ENCODE assay signal across 17 cellular contexts in the genomic region with DNA sequence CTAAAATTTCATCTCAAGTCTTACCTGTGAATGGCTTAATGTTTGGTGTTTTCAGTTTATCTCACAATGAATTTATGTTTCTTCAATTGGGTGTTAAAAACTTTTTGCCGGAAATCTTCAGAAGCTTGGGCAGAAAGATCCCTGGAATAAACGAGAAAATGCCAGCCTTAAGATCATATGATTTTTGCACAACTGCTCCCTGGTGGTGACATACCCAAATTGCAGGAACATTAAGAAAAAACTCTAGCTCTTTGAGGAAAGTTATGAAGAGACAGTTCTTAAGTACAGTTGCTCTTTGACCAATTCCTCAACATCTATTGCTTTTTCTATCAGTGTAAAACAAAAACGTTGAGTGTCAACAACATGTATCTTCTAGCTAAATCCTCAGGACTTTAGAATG. TPM values are rescaled to one million over a fixed set of nuclear protein-coding genes. Genes with fewer than 3 reads are reported as not detected.
DNase-seq lines count a peak whose midpoint lies in the region; ATAC-seq and TF ChIP-seq lines count a peak whose summit lies in the region.
"Had no signal": no experiment of that assay in that cellular context is flagged by ENCODE, and none has a peak within 500 bp of the region (broad histone marks: within the 10 kb centered on the region; RNA-seq: fewer than 3 reads in every experiment).

No MANE protein-coding gene starts in this region.

- peak; percentile 36 for TF ChIP-seq CTCF in 22Rv1 (IDR thresholded peaks at IDR 0.05)
- peak; percentile 60 for TF ChIP-seq CTCF in DOHH2 (IDR thresholded peaks at IDR 0.05; ENCODE audit: low read depth, low read length, poor library complexity, severe bottlenecking)
- peak; percentile 54; the same call in 1 of the 2 replicates for TF ChIP-seq CTCF in PC-9 (conservative IDR thresholded peaks at IDR 0.05)
- TF ChIP-seq CTCF in fibroblast of pulmonary artery (IDR thresholded peaks at IDR 0.05; ENCODE audit: low read length, missing control alignments), result peak; percentile 34
- TF ChIP-seq CTCF in thyroid gland (IDR thresholded peaks at IDR 0.05), result no peak
- no peak for TF ChIP-seq CTCF in CD4-positive, alpha-beta T cell (IDR thresholded peaks at IDR 0.05)

- CTCF ChIA-PET in PC-9 (lab: Charles Lee), result no interaction called here
- CTCF ChIA-PET in CD4-positive, alpha-beta T cell (lab: Charles Lee), result no interaction called here

- DNase-seq in PC-9 (peak in 1 of 2 experiments; percentile 25), fibroblast of pulmonary artery (ENCODE audit: low read depth) (no peak), NCI-H1436 treated with DMSO at 0.1 percent for 48 hours (lab: John Stamatoyannopoulos, UW) (no peak), thyroid gland (no peak)
- DNase-seq in CD4-positive, alpha-beta T cell, result no peak
- DNase-seq: activated CD4-positive, CD25-positive, alpha-beta regulatory T cell; activated T-cell treated with anti-CD3 and anti-CD28 coated beads, Interleukin-2, amount 50 U/mL, for 4 hours; amygdala; head of caudate nucleus; lower lobe of right lung; NCI-H187 treated with DMSO at 0.1 percent for 48 hours; ovary; stimulated activated CD8-positive, alpha-beta memory T cell treated with anti-CD3 and anti-CD28 coated beads, Interleukin-4, amount 100 ng/mL, for 48 hours had no signal

- no peak for TF ChIP-seq POLR2A in thyroid gland (IDR thresholded peaks at IDR 0.05)

- H3K27ac ChIP-seq in 22Rv1 (no peak overlapping the region), DOHH2 (ENCODE audit: low read depth, low read length) (no peak overlapping the region), PC-9 (no peak overlapping the region), thyroid gland (no peak overlapping the region)
- no peak overlapping the region for H3K27ac ChIP-seq in CD4-positive, alpha-beta T cell (ENCODE audit: low read depth, low read length)
- H3K27ac ChIP-seq: lower lobe of right lung, ovary had no signal

- POLR2A ChIA-PET in PC-9 (lab: Charles Lee; ENCODE audit: unreplicated experiment), result no interaction called here
- POLR2A ChIA-PET in CD4-positive, alpha-beta T cell (lab: Charles Lee), result interaction anchor here (1.1 kb wide), 1 partner anchor 8 kb away, joined by 3 read pairs; no protein-coding TSS in a partner anchor

- H3K36me3 Mint-ChIP-seq in CD4-positive, alpha-beta T cell (ENCODE audit: low read depth), result no peaks in the 10 kb centered on the region

- no peaks in the 10 kb centered on the region for H3F3A ChIP-seq in DOHH2 (ENCODE audit: control insufficient read depth, insufficient read depth)
- no peaks in the 10 kb centered on the region for H3F3A ChIP-seq in PC-9 (ENCODE audit: insufficient read depth, low read depth)

- no peaks in the 10 kb centered on the region for H3K79me2 ChIP-seq in DOHH2 (ENCODE audit: control insufficient read depth, low read length)
- H3K79me2 ChIP-seq in PC-9 (ENCODE audit: low read depth), result no peaks in the 10 kb centered on the region

- peaks cover 19% of the 10 kb centered on the region for H3K4me1 ChIP-seq in DOHH2 (ENCODE audit: control insufficient read depth, low read length)
- peaks cover 3% of the 10 kb centered on the region for H3K4me1 ChIP-seq in PC-9 (replicated peaks; ENCODE audit: insufficient read depth)
- no peaks in the 10 kb centered on the region for H3K4me1 ChIP-seq in thyroid gland
- H3K4me1 ChIP-seq: lower lobe of right lung had no signal

- intact Hi-C loops in PC-9 (cut with micrococcal nuclease; ENCODE audit: unreplicated experiment) (no loop called here), thyroid gland (cut with DNase I) (no loop called here)
- intact Hi-C loops in CD4-positive, alpha-beta T cell (cut with DNase I, micrococcal nuclease), result no loop called here

- H4K20me1 ChIP-seq in DOHH2 (ENCODE audit: control insufficient read depth, insufficient read depth, low read depth, low read length) (no peaks in the 10 kb centered on the region), PC-9 (ENCODE audit: insufficient read depth) (no peaks in the 10 kb centered on the region)

- H3K4me1 Mint-ChIP-seq in CD4-positive, alpha-beta T cell (ENCODE audit: low read depth), result no peaks in the 10 kb centered on the region

- H3K27ac Mint-ChIP-seq in CD4-positive, alpha-beta T cell, result no peak overlapping the region
- H3K27ac Mint-ChIP-seq: B cell had no signal

- H3K4me3 Mint-ChIP-seq in CD4-positive, alpha-beta T cell, result no peak overlapping the region
- H3K4me3 Mint-ChIP-seq: activated T-cell treated with anti-CD3 and anti-CD28 coated beads, Interleukin-2, amount 50 U/mL, for 4 hours; B cell had no signal

- H2AFZ ChIP-seq in PC-9, result no peak overlapping the region

- H3K36me3 ChIP-seq in DOHH2 (ENCODE audit: control insufficient read depth, low read length), result no peaks in the 10 kb centered on the region
- no peaks in the 10 kb centered on the region for H3K36me3 ChIP-seq in PC-9 (ENCODE audit: low read depth)
- H3K36me3 ChIP-seq in thyroid gland, result no peaks in the 10 kb centered on the region
- H3K36me3 ChIP-seq: lower lobe of right lung, ovary had no signal

- BruUV-seq in PC-9 (replicated peaks; lab: Mats Ljungman, UMichigan), result no TSS peak

- 71 to 81% methylated on average over 3 of the region's 3 CpGs for WGBS in thyroid gland, 2 donors

- H3K4me2 ChIP-seq in DOHH2 (ENCODE audit: low read length), result no peak overlapping the region
- no peak overlapping the region for H3K4me2 ChIP-seq in PC-9

- peaks cover 5% of the 10 kb centered on the region for H3K27me3 Mint-ChIP-seq in CD4-positive, alpha-beta T cell

- H3K9me2 ChIP-seq in DOHH2 (replicated peaks; ENCODE audit: control insufficient read depth, low read length) (no peaks in the 10 kb centered on the region), PC-9 (ENCODE audit: insufficient read depth) (no peaks in the 10 kb centered on the region)

- H3K4me3 ChIP-seq in DOHH2 (ENCODE audit: low read length) (no peak overlapping the region), PC-9 (no peak overlapping the region), fibroblast of pulmonary artery (replicated peaks; ENCODE audit: low read depth, low read length) (no peak overlapping the region), thyroid gland (replicated peaks in 1 of 3) (no peak overlapping the region)
- H3K4me3 ChIP-seq: lower lobe of right lung, ovary had no signal

- ATAC-seq in CD4-positive, alpha-beta T cell (ENCODE audit: poor library complexity), result no peak
- no peak for ATAC-seq in HG02938 (IDR thresholded peaks at IDR 0.05; ENCODE audit: unreplicated experiment)
- ATAC-seq: activated T-cell treated with anti-CD3 and anti-CD28 coated beads, Interleukin-2, amount 50 U/mL, for 4 hours; lower lobe of right lung had no signal

- H3K27me3 ChIP-seq in DOHH2 (ENCODE audit: control insufficient read depth, low read length) (no peaks in the 10 kb centered on the region), PC-9 (ENCODE audit: insufficient read depth, low read depth) (no peaks in the 10 kb centered on the region), thyroid gland (no peaks in the 10 kb centered on the region)
- no peaks in the 10 kb centered on the region for H3K27me3 ChIP-seq in CD4-positive, alpha-beta T cell (ENCODE audit: control insufficient read depth, insufficient read depth, low read length)
- H3K27me3 ChIP-seq: ovary had no signal

- H3K9me3 Mint-ChIP-seq in CD4-positive, alpha-beta T cell, result peaks cover 10% of the 10 kb centered on the region

- H3K9me3 ChIP-seq in DOHH2 (ENCODE audit: control insufficient read depth, insufficient read depth, low read length) (peaks cover 16% of the 10 kb centered on the region; the same call in 1 of the 2 replicates), PC-9 (ENCODE audit: insufficient read depth, low read depth) (peaks cover 6% of the 10 kb centered on the region; the same call in 1 of the 2 replicates), thyroid gland (no peaks in the 10 kb centered on the region)
- H3K9me3 ChIP-seq in CD4-positive, alpha-beta T cell (ENCODE audit: control insufficient read depth, low read length), result no peaks in the 10 kb centered on the region
- H3K9me3 ChIP-seq: ovary had no signal

RNA-seq across cellular contexts. Expression of a gene that starts 48.2 kb away (rescaled TPM):
- total RNA-seq in PC-9 (2021) (1.0 and 2.1 TPM in 2 replicates), thyroid gland (10 to 100 TPM in 1 of 4 donors, 1 to 10 TPM in 3; 2.5 to 13.6 (median 6.5) TPM)
- under 1 TPM; 0.19 to 0.22 TPM for total RNA-seq in CD4-positive, alpha-beta T cell

Comparison
In these comparisons a context has a peak if more than half of its experiments do, and no peak if none do; other contexts are left out.
1. CTCF ChIP-seq: peak in 22Rv1 (single experiment), DOHH2 (single experiment), PC-9 (single experiment) and fibroblast of pulmonary artery (single experiment); none in thyroid gland (0 of 6) and CD4-positive, alpha-beta T cell (single experiment).